In genomic region chr6:131954099-131954774, GRCh38 we compare ENCODE assay signal across 12 cellular contexts. TPM values are rescaled to one million over a fixed set of nuclear protein-coding genes. Genes with fewer than 3 reads are reported as not detected.
DNase-seq lines count a peak whose midpoint lies in the region; ATAC-seq and TF ChIP-seq lines count a peak whose summit lies in the region.
"Had no signal": no experiment of that assay in that cellular context is flagged by ENCODE, and none has a peak within 500 bp of the region (broad histone marks: within the 10 kb centered on the region; RNA-seq: fewer than 3 reads in every experiment).

No MANE protein-coding gene starts in this region.

- no peak for TF ChIP-seq CTCF in heart right ventricle (IDR thresholded peaks at IDR 0.05)
- TF ChIP-seq CTCF in uterus (IDR thresholded peaks at IDR 0.05) = no peak
- no peak for TF ChIP-seq CTCF in dorsolateral prefrontal cortex (IDR thresholded peaks at IDR 0.05 in 54 of 56, conservative IDR thresholded peaks at IDR 0.05 in 2 of 56; ENCODE audit: low read depth in 1 of 56, partially characterized antibody in 56 of 56)

- H3K9me3 ChIP-seq in heart right ventricle = no peaks in the 10 kb centered on the region
- no peaks in the 10 kb centered on the region for H3K9me3 ChIP-seq in muscle layer of colon (ENCODE audit: low read length)
- H3K9me3 ChIP-seq in uterus = no peaks in the 10 kb centered on the region
- H3K9me3 ChIP-seq: prostate gland had no signal

- H3K4me3 ChIP-seq in heart right ventricle = peak overlapping the region in 6 of 10 donors; percentile 3 to 37 (median 20)
- peak overlapping the region in 1 of 2 donors; percentile 46 for H3K4me3 ChIP-seq in muscle layer of colon (ENCODE audit: low read depth in 1 of 2, low read length in 2 of 2)
- peak overlapping the region; percentile 1 to 10 for H3K4me3 ChIP-seq in uterus
- H3K4me3 ChIP-seq in dorsolateral prefrontal cortex = peak overlapping the region in 5 of 59 donors; percentile 3 to 17 (median 10)
- H3K4me3 ChIP-seq: prostate gland had no signal

- peaks cover 0 to 42% (median 0%) of the 10 kb centered on the region in 7 donors for H3K27me3 ChIP-seq in heart right ventricle
- no peaks in the 10 kb centered on the region for H3K27me3 ChIP-seq in muscle layer of colon (ENCODE audit: control insufficient read depth in 1 of 2, insufficient read depth in 2 of 2, low read length in 2 of 2)
- no peaks in the 10 kb centered on the region for H3K27me3 ChIP-seq in uterus
- H3K27me3 ChIP-seq in dorsolateral prefrontal cortex = peaks cover 0 to 9% (median 0%) of the 10 kb centered on the region in 45 donors

- DNase-seq in heart right ventricle (no peak), Right ventricle myocardium superior (no peak), dermis blood vessel endothelial cell (peak; percentile 67), uterus (no peak), dorsolateral prefrontal cortex (no peak)
- DNase-seq: KG1, T-cell had no signal

- H3K4me1 ChIP-seq in heart right ventricle = peaks cover 6 to 49% (median 24%) of the 10 kb centered on the region in 9 donors
- H3K4me1 ChIP-seq in muscle layer of colon (ENCODE audit: insufficient read depth, low read length) = peaks cover 21% of the 10 kb centered on the region
- no peaks in the 10 kb centered on the region for H3K4me1 ChIP-seq in uterus
- H3K4me1 ChIP-seq: prostate gland had no signal

- no peak for TF ChIP-seq POLR2A in uterus (IDR thresholded peaks at IDR 0.05)

- WGBS in heart right ventricle, 2 donors = 29 to 35% methylated on average over 3 of the region's 3 CpGs

- ATAC-seq in heart right ventricle = no peak
- ATAC-seq in Right ventricle myocardium superior (ENCODE audit: poor library complexity) = no peak
- no peak for ATAC-seq in HG03280 (IDR thresholded peaks at IDR 0.05; ENCODE audit: unreplicated experiment)
- no peak for ATAC-seq in HG03442 (IDR thresholded peaks at IDR 0.05; ENCODE audit: unreplicated experiment)
- ATAC-seq: T-cell had no signal

- H3K36me3 ChIP-seq in heart right ventricle = peaks cover 0 to 11% (median 0%) of the 10 kb centered on the region in 9 donors
- H3K36me3 ChIP-seq in muscle layer of colon (ENCODE audit: insufficient read depth, low read length) = no peaks in the 10 kb centered on the region
- H3K36me3 ChIP-seq in uterus = no peaks in the 10 kb centered on the region
- H3K36me3 ChIP-seq: prostate gland had no signal

- H3K9ac ChIP-seq in muscle layer of colon (ENCODE audit: low read length) = peak overlapping the region; percentile 8

- H3K27ac ChIP-seq in heart right ventricle (peak overlapping the region in 6 of 10 donors; percentile 21 to 64 (median 36)), muscle layer of colon (ENCODE audit: low read depth, low read length) (no peak overlapping the region), uterus (peak overlapping the region; percentile 33 to 99), dorsolateral prefrontal cortex (peak overlapping the region in 8 of 59 donors; percentile 0 to 50 (median 17))
- H3K27ac ChIP-seq: prostate gland had no signal

- intact Hi-C loops in heart right ventricle (cut with DNase I) (loop anchor here in 8 of 10 donors (5.0 to 10.0 kb wide), 8 partner anchors 108 to 261 kb away; no protein-coding TSS in a partner anchor), Right ventricle myocardium superior (cut with DNase I) (no loop called here), uterus (cut with DNase I; ENCODE audit: low total_unique reads) (no loop called here), dorsolateral prefrontal cortex (cut with DNase I) (loop anchor here (2.0 to 5.0 kb wide), 2 partner anchors 203 to 207 kb away; no protein-coding TSS in a partner anchor)

RNA-seq across cellular contexts. Expression of gene CCN2, which starts 3.1 kb away (rescaled TPM):
- total RNA-seq in heart right ventricle (10 to 100 TPM in 9 of 10 donors, 1 to 10 TPM in 1; 6.1 to 60.5 (median 40.7) TPM), Right ventricle myocardium superior (13.9 TPM), dermis blood vessel endothelial cell (773 and 867 TPM in 2 replicates), uterus (100 to 1,000 TPM; 104 to 254 (median 202) TPM), dorsolateral prefrontal cortex (10 to 100 TPM in 105 of 120 experiments, 1 to 10 TPM in 15; 3.8 to 82.4 (median 17.0) TPM)
- polyA plus RNA-seq in heart right ventricle = 10 to 100 TPM in 1 of 2 donors, 1 to 10 TPM in 1; 6.5 to 71.3 TPM
- total RNA-seq: activated CD8-positive, alpha-beta memory T cell treated with anti-CD3 and anti-CD28 coated beads for 36 hours had no signal

Comparison
In these comparisons a context has a peak if more than half of its experiments do, and no peak if none do; other contexts are left out.
1. intact Hi-C loops: an anchor here in heart right ventricle (5.0 to 10.0 kb wide) and dorsolateral prefrontal cortex (2.0 to 5.0 kb wide); none called in Right ventricle myocardium superior and uterus.